ENCODE assay signal across 20 cellular contexts in genomic region chr20:6959900-6960312, GRCh38.
DNase-seq lines count a peak whose midpoint lies in the region; ATAC-seq and TF ChIP-seq lines count a peak whose summit lies in the region.
"Had no signal": no experiment of that assay in that cellular context is flagged by ENCODE, and none has a peak within 500 bp of the region (broad histone marks: within the 10 kb centered on the region; RNA-seq: fewer than 3 reads in every experiment).

No MANE protein-coding gene starts in this region.

- no peaks in the 10 kb centered on the region for H3K79me2 ChIP-seq in mammary epithelial cell (ENCODE audit: insufficient read depth, low read length)

- H3K9me3 ChIP-seq in HEK293 (ENCODE audit: control insufficient read depth, insufficient read depth, low read depth, low read length) (no peaks in the 10 kb centered on the region), mammary epithelial cell (replicated peaks; ENCODE audit: insufficient read depth, low read length) (no peaks in the 10 kb centered on the region)
- H3K9me3 ChIP-seq: SJSA1 had no signal

- H3K27ac ChIP-seq in HEK293 (ENCODE audit: extremely low read depth, low read depth, low read length) (no peak overlapping the region), mammary epithelial cell (ENCODE audit: insufficient read depth, low read depth, low read length) (no peak overlapping the region)
- H3K27ac ChIP-seq: RWPE1, SJSA1 had no signal

- H3K36me3 ChIP-seq in HEK293 (ENCODE audit: control insufficient read depth in 2 of 2, insufficient read depth in 1 of 2, low read length in 2 of 2), result no peaks in the 10 kb centered on the region
- H3K36me3 ChIP-seq in mammary epithelial cell (ENCODE audit: insufficient read depth, low read length), result no peaks in the 10 kb centered on the region
- H3K36me3 ChIP-seq: SJSA1 had no signal

- H2AFZ ChIP-seq in mammary epithelial cell (ENCODE audit: low read depth, low read length), result no peak overlapping the region

- H3K9ac ChIP-seq in mammary epithelial cell (ENCODE audit: insufficient read depth, low read length), result no peak overlapping the region

- H3K27me3 Mint-ChIP-seq in activated naive CD8-positive, alpha-beta T cell treated with anti-CD3 and anti-CD28 coated beads for 36 hours, result no peaks in the 10 kb centered on the region
- H3K27me3 Mint-ChIP-seq: CD4-positive, CD25-positive, alpha-beta regulatory T cell had no signal

- no peak overlapping the region for H3K4me3 Mint-ChIP-seq in activated naive CD8-positive, alpha-beta T cell treated with anti-CD3 and anti-CD28 coated beads for 36 hours
- H3K4me3 Mint-ChIP-seq: CD4-positive, CD25-positive, alpha-beta regulatory T cell had no signal

- H4K20me1 ChIP-seq in mammary epithelial cell (ENCODE audit: insufficient read depth, low read length), result no peaks in the 10 kb centered on the region

- no peak overlapping the region for H3K27ac Mint-ChIP-seq in activated naive CD8-positive, alpha-beta T cell treated with anti-CD3 and anti-CD28 coated beads for 36 hours

- H3K4me3 ChIP-seq in HEK293 (ENCODE audit: low read depth, low read length), result no peak overlapping the region
- H3K4me3 ChIP-seq in mammary epithelial cell (replicated peaks in 1 of 3; ENCODE audit: insufficient read depth in 1 of 3, low read depth in 2 of 3, low read length in 3 of 3), result no peak overlapping the region
- H3K4me3 ChIP-seq: SJSA1 had no signal

- no peak for TF ChIP-seq CTCF in HEK293 (tag by site-specific recombination; IDR thresholded peaks at IDR 0.05)
- TF ChIP-seq CTCF in mammary epithelial cell (conservative IDR thresholded peaks at IDR 0.05 in 1 of 2, IDR thresholded peaks at IDR 0.05 in 1 of 2; ENCODE audit: extremely low read depth in 1 of 2, insufficient read depth in 1 of 2, low read depth in 1 of 2, low read length in 2 of 2), result no peak

- H3K4me2 ChIP-seq in mammary epithelial cell (ENCODE audit: insufficient read depth, low read depth, low read length), result no peak overlapping the region

- H3K36me3 Mint-ChIP-seq in activated naive CD8-positive, alpha-beta T cell treated with anti-CD3 and anti-CD28 coated beads for 36 hours, result no peaks in the 10 kb centered on the region
- H3K36me3 Mint-ChIP-seq: CD4-positive, CD25-positive, alpha-beta regulatory T cell had no signal

- POLR2A ChIA-PET in HEK293 (lab: Yijun Ruan, JAX), result no interaction called here

- CTCF ChIA-PET in HEK293 (lab: Yijun Ruan, JAX) (no interaction called here), mammary epithelial cell (lab: Charles Lee; ENCODE audit: low non-redundant PET) (no interaction called here)

- intact Hi-C loops in mammary epithelial cell (cut with micrococcal nuclease), result loop anchor here (10.0 kb wide), 1 partner anchor 75 kb away; no protein-coding TSS in a partner anchor

- H3K4me1 ChIP-seq in HEK293 (ENCODE audit: control insufficient read depth, insufficient read depth, low read length) (peaks cover 9% of the 10 kb centered on the region), mammary epithelial cell (ENCODE audit: insufficient read depth, low read length) (no peaks in the 10 kb centered on the region)
- H3K4me1 ChIP-seq: SJSA1 had no signal

- DNase-seq in LoVo (ENCODE audit: low spot score) (peak; percentile 10), mammary epithelial cell (peak; percentile 29), iris pigment epithelial cell (ENCODE audit: low read depth) (peak; percentile 79), NCI-H1436 treated with DMSO at 0.1 percent for 48 hours (lab: John Stamatoyannopoulos, UW) (no peak)
- DNase-seq in activated naive CD8-positive, alpha-beta T cell treated with anti-CD3 and anti-CD28 coated beads for 36 hours, result no peak
- DNase-seq: ACHN; Calu3; CD4-positive, CD25-positive, alpha-beta regulatory T cell; DMS79 treated with DMSO at 0.1 percent for 48 hours; GF-D8; IMR-90; Kasumi-1; NCI-H1694; NCI-H526; SW 1271 had no signal

- BruUV-seq in mammary epithelial cell (replicated peaks; lab: Mats Ljungman, UMichigan), result no TSS peak

- H3K9me3 Mint-ChIP-seq in activated naive CD8-positive, alpha-beta T cell treated with anti-CD3 and anti-CD28 coated beads for 36 hours, result peaks cover 6% of the 10 kb centered on the region

- dilution Hi-C loops in mammary epithelial cell (cut with HindIII; ENCODE audit: low sequenced_read_pairs), result no loop called here

- no peak for ATAC-seq in HG03175 (IDR thresholded peaks at IDR 0.05; ENCODE audit: unreplicated experiment)
- no peak for ATAC-seq in GM18867 (IDR thresholded peaks at IDR 0.05; ENCODE audit: unreplicated experiment)

- in situ Hi-C loops in mammary epithelial cell (cut with MboI; ENCODE audit: low sequenced_read_pairs in 2 of 2), result no loop called here

- 51% methylated on average over 3 of the region's 3 CpGs for whole genome bisulfite sequencing in mammary epithelial cell (ENCODE audit: low coverage, missing lambda C conversion rate)

- no peaks in the 10 kb centered on the region for H3K27me3 ChIP-seq in mammary epithelial cell (ENCODE audit: insufficient read depth, low read length)
- H3K27me3 ChIP-seq: SJSA1 had no signal

- H3K4me1 Mint-ChIP-seq in activated naive CD8-positive, alpha-beta T cell treated with anti-CD3 and anti-CD28 coated beads for 36 hours, result no peaks in the 10 kb centered on the region
- H3K4me1 Mint-ChIP-seq: CD4-positive, CD25-positive, alpha-beta regulatory T cell had no signal

TF ChIP-seq in HEK293, 187 proteins besides CTCF, POLR2A, EP300 and RAD21 (continues in another document):
- peak; percentile 74 for TF ChIP-seq HOXD13 (CRISPR knock-in tag; IDR thresholded peaks at IDR 0.05; ENCODE audit: borderline replicate concordance)
- peak; percentile 72 for TF ChIP-seq ZNF362 (tag by site-specific recombination; IDR thresholded peaks at IDR 0.05)
- peak; percentile 92 for TF ChIP-seq TCF7L2 (IDR thresholded peaks at IDR 0.05; ENCODE audit: borderline replicate concordance, low read depth, low read length)
- peak; percentile 50 for TF ChIP-seq PRDM6 (tag by site-specific recombination; IDR thresholded peaks at IDR 0.05)
- no peak for TF ChIP-seq ZNF701 (tag by site-specific recombination; IDR thresholded peaks at IDR 0.05)
- peak; percentile 49; the same call in 1 of the 2 replicates for TF ChIP-seq SCRT2 (tag by site-specific recombination; IDR thresholded peaks at IDR 0.05)
- TF ChIP-seq BCL11A (tag by site-specific recombination; IDR thresholded peaks at IDR 0.05; ENCODE audit: low read depth), result peak; percentile 69; the same call in 1 of the 2 replicates
- no peak for TF ChIP-seq KLF17 (tag by site-specific recombination; IDR thresholded peaks at IDR 0.05)
- TF ChIP-seq INSM2 (tag by site-specific recombination; IDR thresholded peaks at IDR 0.05), result 0 out of 2 replicates have a peak, but pooled peaks have one; percentile 43
- TF ChIP-seq ZNF138 (tag by site-specific recombination; IDR thresholded peaks at IDR 0.05; ENCODE audit: borderline replicate concordance), result 0 out of 2 replicates have a peak, but pooled peaks have one; percentile 20
- TF ChIP-seq IKZF3 (tag by site-specific recombination; IDR thresholded peaks at IDR 0.05), result 0 out of 2 replicates have a peak, but pooled peaks have one; percentile 32
- TF ChIP-seq ZNF629 (tag by site-specific recombination; IDR thresholded peaks at IDR 0.05), result peak; percentile 45
- TF ChIP-seq TRIM28 (IDR thresholded peaks at IDR 0.05; ENCODE audit: borderline replicate concordance, low read length), result peak; percentile 80; the same call in 1 of the 2 replicates

Comparison
In these comparisons a context has a peak if more than half of its experiments do, and no peak if none do; other contexts are left out.
1. DNase-seq: peak in LoVo (single experiment), mammary epithelial cell (single experiment) and iris pigment epithelial cell (single experiment); none in activated naive CD8-positive, alpha-beta T cell treated with anti-CD3 and anti-CD28 coated beads for 36 hours (single experiment) and NCI-H1436 treated with DMSO at 0.1 percent for 48 hours (single experiment).